8 cellular contexts compared by ENCODE assay signal in genomic region chr2:47177042-47177565, GRCh38. TPM values are rescaled to one million over a fixed set of nuclear protein-coding genes. Genes with fewer than 3 reads are reported as not detected.
DNase-seq lines count a peak whose midpoint lies in the region; ATAC-seq and TF ChIP-seq lines count a peak whose summit lies in the region.

No MANE protein-coding gene starts in this region.

- H3K36me3 ChIP-seq in transverse colon: no peaks in the 10 kb centered on the region

- WGBS in transverse colon (ENCODE audit: low coverage in 1 of 2), 2 donors: 3 to 6% methylated on average over 15 to 16 of the region's 16 CpGs

- TF ChIP-seq CTCF in transverse colon (IDR thresholded peaks at IDR 0.05): no peak

- TF ChIP-seq POLR2A in transverse colon (IDR thresholded peaks at IDR 0.05): no peak

- H3K4me3 Mint-ChIP-seq in activated naive CD8-positive, alpha-beta T cell treated with anti-CD3 and anti-CD28 coated beads, Interleukin-2, amount 10 ng/mL, durations not matched to agents 7 days and 5 days: peak overlapping the region; percentile 94

- POLR2A ChIA-PET in activated naive CD8-positive, alpha-beta T cell treated with anti-CD3 and anti-CD28 coated beads, Interleukin-2, amount 10 ng/mL, durations not matched to agents 7 days and 5 days (lab: Charles Lee): no interaction called here

- peaks cover under 1% of the 10 kb centered on the region for H3K36me3 Mint-ChIP-seq in activated naive CD8-positive, alpha-beta T cell treated with anti-CD3 and anti-CD28 coated beads, Interleukin-2, amount 10 ng/mL, durations not matched to agents 7 days and 5 days

- in situ Hi-C loops in transverse colon (cut with MboI; ENCODE audit: low pct_ligation_motif_present in 1 of 4, low pct_unique_long_range_greater_than_20kb in 1 of 4, low sequenced_read_pairs in 3 of 4): no loop called here

- peaks cover 5% of the 10 kb centered on the region for H3K27me3 Mint-ChIP-seq in activated naive CD8-positive, alpha-beta T cell treated with anti-CD3 and anti-CD28 coated beads, Interleukin-2, amount 10 ng/mL, durations not matched to agents 7 days and 5 days

- peaks cover 29% of the 10 kb centered on the region for H3K4me1 Mint-ChIP-seq in activated naive CD8-positive, alpha-beta T cell treated with anti-CD3 and anti-CD28 coated beads, Interleukin-2, amount 10 ng/mL, durations not matched to agents 7 days and 5 days

- H3K27ac Mint-ChIP-seq in activated naive CD8-positive, alpha-beta T cell treated with anti-CD3 and anti-CD28 coated beads, Interleukin-2, amount 10 ng/mL, durations not matched to agents 7 days and 5 days: peak overlapping the region; percentile 100

- peak; percentile 17 for ATAC-seq in GM18502 (IDR thresholded peaks at IDR 0.05; ENCODE audit: poor library complexity, unreplicated experiment)
- ATAC-seq in HG02884 (IDR thresholded peaks at IDR 0.05; ENCODE audit: unreplicated experiment): peak; percentile 7
- peak; percentile 0 for ATAC-seq in activated naive CD8-positive, alpha-beta T cell treated with anti-CD3 and anti-CD28 coated beads, Interleukin-2, amount 10 ng/mL, durations not matched to agents 7 days and 5 days (ENCODE audit: low read depth)
- ATAC-seq in left lobe of liver: peak; percentile 4

- H3K9me3 ChIP-seq in transverse colon: no peaks in the 10 kb centered on the region

- H3K27ac ChIP-seq in transverse colon: peak overlapping the region; percentile 99 to 100 (median 100)

- H3K4me1 ChIP-seq in transverse colon: peaks cover 15 to 48% (median 32%) of the 10 kb centered on the region in 4 donors

- intact Hi-C loops in transverse colon (cut with DNase I; ENCODE audit: low total_unique reads): no loop called here

- H3K27me3 ChIP-seq in transverse colon: no peaks in the 10 kb centered on the region

- no peaks in the 10 kb centered on the region for H3K9me3 Mint-ChIP-seq in activated naive CD8-positive, alpha-beta T cell treated with anti-CD3 and anti-CD28 coated beads, Interleukin-2, amount 10 ng/mL, durations not matched to agents 7 days and 5 days

- TF ChIP-seq EP300 in transverse colon (IDR thresholded peaks at IDR 0.05; ENCODE audit: low read depth): no peak

- no peak for DNase-seq in activated naive CD8-positive, alpha-beta T cell treated with anti-CD3 and anti-CD28 coated beads, Interleukin-2, amount 10 ng/mL, durations not matched to agents 7 days and 5 days
- DNase-seq in left lobe of liver (ENCODE audit: low spot score) (no peak), transverse colon (no peak), NCI-H1436 treated with DMSO at 0.1 percent for 48 hours (lab: John Stamatoyannopoulos, UW) (no peak), NCI-H774 (lab: John Stamatoyannopoulos, UW) (no peak), iPS-NIHi11 (ENCODE audit: low spot score) (no peak)

- H3K4me3 ChIP-seq in transverse colon: peak overlapping the region; percentile 12 to 92 (median 78)

RNA-seq across cellular contexts. Expression of gene CALM2, which starts 0.8 kb away (rescaled TPM):
- 100 to 1,000 TPM; 372 to 394 TPM for total RNA-seq in activated naive CD8-positive, alpha-beta T cell treated with anti-CD3 and anti-CD28 coated beads, Interleukin-2, amount 10 ng/mL, durations not matched to agents 7 days and 5 days
- total RNA-seq in left lobe of liver (141 TPM), transverse colon (100 to 1,000 TPM; 201 to 712 (median 409) TPM)

RNA-seq across cellular contexts. Expression of gene STPG4, which starts 22.0 kb away (rescaled TPM):
- under 1 TPM; 0.19 to 0.74 TPM for total RNA-seq in activated naive CD8-positive, alpha-beta T cell treated with anti-CD3 and anti-CD28 coated beads, Interleukin-2, amount 10 ng/mL, durations not matched to agents 7 days and 5 days
- not detected for total RNA-seq in left lobe of liver
- total RNA-seq in transverse colon: 1 to 10 TPM in 1 of 4 donors, under 1 TPM in 2, not detected in 1; 0.64 to 1.2 (median 0.82) TPM
